8 cellular contexts compared by ENCODE assay signal in the genomic region with DNA sequence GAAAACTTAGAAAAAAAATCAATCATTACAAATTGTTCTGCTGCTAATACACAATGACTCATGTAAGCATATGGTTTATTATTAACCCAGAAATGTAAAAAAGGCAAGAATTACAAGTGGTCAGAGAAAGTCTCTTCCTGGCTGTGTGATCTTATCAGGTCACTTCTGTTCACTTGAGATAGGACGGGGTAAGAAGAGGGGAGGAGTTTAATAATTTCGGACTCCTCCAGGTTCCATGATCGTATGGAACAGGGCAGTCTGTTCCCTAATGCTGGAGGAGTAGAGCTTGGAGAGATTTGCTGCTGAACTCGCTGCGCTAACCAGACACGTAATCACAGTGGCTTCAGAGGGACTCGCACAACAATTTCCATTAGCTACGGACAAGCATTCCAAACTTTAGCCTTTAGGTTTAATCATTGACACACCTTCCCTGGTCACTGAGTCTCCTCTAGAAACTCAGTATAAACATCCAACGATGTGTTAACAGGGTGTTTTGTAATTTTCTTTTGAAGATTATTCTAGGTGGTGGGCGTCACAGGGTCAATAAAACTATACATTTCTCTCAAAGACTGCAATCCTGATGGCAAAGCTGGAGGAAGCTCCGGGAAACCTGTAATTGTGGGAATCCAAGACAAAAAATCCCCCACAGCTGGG. TPM values are rescaled to one million over a fixed set of nuclear protein-coding genes. Genes with fewer than 3 reads are reported as not detected.
DNase-seq lines count a peak whose midpoint lies in the region; ATAC-seq, FAIRE-seq and TF ChIP-seq lines count a peak whose summit lies in the region.

No MANE protein-coding gene starts in this region.

- no peaks in the 10 kb centered on the region for H3K27me3 Mint-ChIP-seq in T-helper 2 cell treated with Interferon-gamma antibody and Interleukin-4, amounts not matched to agents 5 μg/mL and 100 μg/mL, for 36 hours (ENCODE audit: low read depth)
- no peaks in the 10 kb centered on the region for H3K27me3 Mint-ChIP-seq in astrocyte (ENCODE audit: low read depth, unreplicated experiment)
- H3K27me3 Mint-ChIP-seq in naive thymus-derived CD8-positive, alpha-beta T cell: no peaks in the 10 kb centered on the region

- H3K4me3 Mint-ChIP-seq in T-helper 2 cell treated with Interferon-gamma antibody and Interleukin-4, amounts not matched to agents 5 μg/mL and 100 μg/mL, for 36 hours: peak overlapping the region; percentile 55
- H3K4me3 Mint-ChIP-seq in astrocyte (ENCODE audit: unreplicated experiment): peak overlapping the region; percentile 77
- H3K4me3 Mint-ChIP-seq in naive thymus-derived CD8-positive, alpha-beta T cell: peak overlapping the region; percentile 52 to 93 (median 70)

- H3K4me1 ChIP-seq in astrocyte (ENCODE audit: insufficient read depth, low read length): peaks cover 19% of the 10 kb centered on the region

- no peak for FAIRE-seq in astrocyte (lab: Jason Lieb, UNC)

- no peak for DNase-seq in T-helper 2 cell treated with Interferon-gamma antibody and Interleukin-4, amounts not matched to agents 5 μg/mL and 100 μg/mL, for 36 hours (ENCODE audit: low spot score)
- DNase-seq in T-helper 2 cell (no peak), astrocyte (ENCODE audit: low read depth) (peak; percentile 10), occipital lobe (lab: John Stamatoyannopoulos, UW) (no peak), WERI-Rb-1 (no peak)
- no peak for DNase-seq in naive thymus-derived CD8-positive, alpha-beta T cell

- H4K20me1 ChIP-seq in astrocyte (ENCODE audit: insufficient read depth, low read length): no peaks in the 10 kb centered on the region

- H3K27me3 ChIP-seq in astrocyte (ENCODE audit: insufficient read depth, low read length) (no peaks in the 10 kb centered on the region), WERI-Rb-1 (ENCODE audit: insufficient read depth, low read depth, severe bottlenecking) (no peaks in the 10 kb centered on the region)

- H3K4me1 Mint-ChIP-seq in T-helper 2 cell treated with Interferon-gamma antibody and Interleukin-4, amounts not matched to agents 5 μg/mL and 100 μg/mL, for 36 hours (ENCODE audit: low read depth): peaks cover 31% of the 10 kb centered on the region
- H3K4me1 Mint-ChIP-seq in astrocyte (ENCODE audit: low read depth, unreplicated experiment): peaks cover 33% of the 10 kb centered on the region
- H3K4me1 Mint-ChIP-seq in naive thymus-derived CD8-positive, alpha-beta T cell: peaks cover 19 to 60% (median 49%) of the 10 kb centered on the region in 4 donors

- no peak overlapping the region for H3K9ac ChIP-seq in astrocyte (ENCODE audit: low read length)

- H3K27ac ChIP-seq in astrocyte (ENCODE audit: low read depth, low read length) (no peak overlapping the region), WERI-Rb-1 (no peak overlapping the region)

- H3K4me3 ChIP-seq in astrocyte (ENCODE audit: insufficient read depth, low read depth, low read length) (peak overlapping the region; percentile 29), WERI-Rb-1 (ENCODE audit: low read depth, low read length) (no peak overlapping the region)

- H3K4me2 ChIP-seq in astrocyte (ENCODE audit: low read length): peak overlapping the region; percentile 92

- ATAC-seq in HG03139 (IDR thresholded peaks at IDR 0.05; ENCODE audit: unreplicated experiment) (peak; percentile 24), GM21515 (IDR thresholded peaks at IDR 0.05; ENCODE audit: unreplicated experiment) (no peak)
- ATAC-seq in naive thymus-derived CD8-positive, alpha-beta T cell: no peak

- no peak overlapping the region for H3K27ac Mint-ChIP-seq in T-helper 2 cell treated with Interferon-gamma antibody and Interleukin-4, amounts not matched to agents 5 μg/mL and 100 μg/mL, for 36 hours
- H3K27ac Mint-ChIP-seq in astrocyte (ENCODE audit: unreplicated experiment): peak overlapping the region; percentile 35
- H3K27ac Mint-ChIP-seq in naive thymus-derived CD8-positive, alpha-beta T cell: peak overlapping the region; percentile 9 to 81 (median 63)

- no peak for TF ChIP-seq CTCF in astrocyte (IDR thresholded peaks at IDR 0.05; ENCODE audit: insufficient read depth, low read depth, low read length)
- no peak for TF ChIP-seq CTCF in WERI-Rb-1 (IDR thresholded peaks at IDR 0.05; ENCODE audit: low read depth, low read length)

- H3K9me3 Mint-ChIP-seq in T-helper 2 cell treated with Interferon-gamma antibody and Interleukin-4, amounts not matched to agents 5 μg/mL and 100 μg/mL, for 36 hours: peaks cover 7% of the 10 kb centered on the region
- H3K9me3 Mint-ChIP-seq in astrocyte (ENCODE audit: unreplicated experiment): peaks cover 4% of the 10 kb centered on the region
- H3K9me3 Mint-ChIP-seq in naive thymus-derived CD8-positive, alpha-beta T cell: peaks cover 0 to 5% (median 3%) of the 10 kb centered on the region in 9 donors

- H3K79me2 ChIP-seq in astrocyte (ENCODE audit: insufficient read depth, low read length): peaks cover 70% of the 10 kb centered on the region

- POLR2A ChIA-PET in naive thymus-derived CD8-positive, alpha-beta T cell (lab: Charles Lee): no interaction called here

- H2AFZ ChIP-seq in astrocyte (ENCODE audit: low read depth, low read length): no peak overlapping the region

- no peaks in the 10 kb centered on the region for H3K36me3 ChIP-seq in astrocyte (ENCODE audit: insufficient read depth, low read length)
- H3K36me3 ChIP-seq in WERI-Rb-1: peaks cover 5% of the 10 kb centered on the region

- H3K9me3 ChIP-seq in astrocyte (ENCODE audit: insufficient read depth, low read depth, low read length) (no peaks in the 10 kb centered on the region), WERI-Rb-1 (ENCODE audit: severe bottlenecking) (peaks cover under 1% of the 10 kb centered on the region)

- H3K36me3 Mint-ChIP-seq in T-helper 2 cell treated with Interferon-gamma antibody and Interleukin-4, amounts not matched to agents 5 μg/mL and 100 μg/mL, for 36 hours (ENCODE audit: low read depth): peaks cover 8% of the 10 kb centered on the region
- H3K36me3 Mint-ChIP-seq in astrocyte (ENCODE audit: low read depth, unreplicated experiment): peaks cover 5% of the 10 kb centered on the region
- peaks cover 11 to 24% (median 20%) of the 10 kb centered on the region in 3 donors for H3K36me3 Mint-ChIP-seq in naive thymus-derived CD8-positive, alpha-beta T cell

RNA-seq across cellular contexts. Expression of a gene that starts 1.3 kb away (rescaled TPM):
- 29.8 and 31.0 TPM in 2 replicates for total RNA-seq in astrocyte
- total RNA-seq in naive thymus-derived CD8-positive, alpha-beta T cell: 10 to 100 TPM; 18.2 to 19.1 TPM
- polyA plus RNA-seq in naive thymus-derived CD8-positive, alpha-beta T cell: 10 to 100 TPM; 31.4 to 42.1 (median 35.5) TPM
- total RNA-seq in occipital lobe: 6.9 TPM

RNA-seq across cellular contexts. Expression of a gene that starts 1.4 kb away (rescaled TPM):
- total RNA-seq in astrocyte (17.2 and 19.4 TPM in 2 replicates), occipital lobe (6.6 TPM)
- 10 to 100 TPM; 20.9 to 22.5 TPM for total RNA-seq in naive thymus-derived CD8-positive, alpha-beta T cell
- polyA plus RNA-seq in naive thymus-derived CD8-positive, alpha-beta T cell: 10 to 100 TPM in 2 of 3 donors, 1 to 10 TPM in 1; 8.1 to 12.7 (median 11.6) TPM

RNA-seq across cellular contexts. Expression of a gene that starts 57.9 kb away (rescaled TPM):
- not detected in 2 replicates for total RNA-seq in astrocyte
- total RNA-seq in naive thymus-derived CD8-positive, alpha-beta T cell: not detected
- not detected for polyA plus RNA-seq in naive thymus-derived CD8-positive, alpha-beta T cell
- total RNA-seq in occipital lobe: 16.7 TPM

Comparison
In these comparisons a context has a peak if more than half of its experiments do, and no peak if none do; other contexts are left out.
1. RNA of a gene that starts 57.9 kb away (total RNA-seq): 16.7 TPM in occipital lobe (single experiment); not detected in naive thymus-derived CD8-positive, alpha-beta T cell and not detected in astrocyte; every median in the first group is over 10 times any median in the second.
2. Peak in every context shown above with its lines, with median percentiles within 50 percentile points of each other: H3K4me3 Mint-ChIP-seq.